8 cellular contexts compared by ENCODE assay signal in genomic region chr1:67307251-67308060, GRCh38. TPM values are rescaled to one million over a fixed set of nuclear protein-coding genes. Genes with fewer than 3 reads are reported as not detected.
A peak's percentile ranks its signal among the peaks of the same experiment; 100 is the strongest.
DNase-seq lines count a peak whose midpoint lies in the region; ATAC-seq and TF ChIP-seq lines count a peak whose summit lies in the region.

TSS of gene IL12RB2 (plus strand) at chr1:67307873. CDS start at chr1:67320369, 12,496 bp downstream.

- H3K4me1 Mint-ChIP-seq in endothelial cell (ENCODE audit: unreplicated experiment) = no peaks in the 10 kb centered on the region

- H3K36me3 Mint-ChIP-seq in endothelial cell (ENCODE audit: low read depth, unreplicated experiment) = no peaks in the 10 kb centered on the region

- H3K9me3 ChIP-seq in HUES6 (ENCODE audit: control insufficient read depth, insufficient read depth, low read depth, low read length) (no peaks in the 10 kb centered on the region), neuron (ENCODE audit: low read length) (no peaks in the 10 kb centered on the region), upper lobe of right lung (no peaks in the 10 kb centered on the region)

- H3K27me3 ChIP-seq in HUES6 (ENCODE audit: control insufficient read depth, insufficient read depth, low read length) (peaks cover 34% of the 10 kb centered on the region), neuron (ENCODE audit: insufficient read depth, low read length) (peaks cover 40% of the 10 kb centered on the region), upper lobe of right lung (peaks cover 23% of the 10 kb centered on the region)

- H3K9me3 Mint-ChIP-seq in endothelial cell (ENCODE audit: unreplicated experiment) = no peaks in the 10 kb centered on the region

- intact Hi-C loops in upper lobe of right lung (cut with DNase I) = no loop called here

- H3K27ac ChIP-seq in HUES6 (ENCODE audit: low read depth, low read length) (no peak within 1 kb of the TSS), upper lobe of right lung (no peak within 1 kb of the TSS)

- ATAC-seq in upper lobe of right lung = peak; percentile 72

- no peak for TF ChIP-seq CTCF in endothelial cell (IDR thresholded peaks at IDR 0.05; ENCODE audit: unreplicated experiment)
- no peak for TF ChIP-seq CTCF in upper lobe of right lung (IDR thresholded peaks at IDR 0.05)

- H3K4me3 ChIP-seq in HUES6 (ENCODE audit: low read depth, low read length) (peak within 1 kb of the TSS; percentile 55), neuron (ENCODE audit: low read length) (peak within 1 kb of the TSS; percentile 39), upper lobe of right lung (peak within 1 kb of the TSS; percentile 46)

- no peak within 1 kb of the TSS for H3K27ac Mint-ChIP-seq in endothelial cell (ENCODE audit: unreplicated experiment)

- no peaks in the 10 kb centered on the region for H3K36me3 ChIP-seq in HUES6 (ENCODE audit: control insufficient read depth, insufficient read depth, low read length)
- H3K36me3 ChIP-seq in neuron (ENCODE audit: insufficient read depth, low read length) = no peaks in the 10 kb centered on the region
- H3K36me3 ChIP-seq in upper lobe of right lung = no peaks in the 10 kb centered on the region

- H3K4me1 ChIP-seq in HUES6 (ENCODE audit: control insufficient read depth, insufficient read depth, low read length) (no peaks in the 10 kb centered on the region), neuron (ENCODE audit: insufficient read depth, low read length) (peaks cover 5% of the 10 kb centered on the region), upper lobe of right lung (no peaks in the 10 kb centered on the region)

- H3K27me3 Mint-ChIP-seq in endothelial cell (ENCODE audit: unreplicated experiment) = peaks cover 4% of the 10 kb centered on the region

- H3K9ac ChIP-seq in HUES6 (ENCODE audit: low read length) = peak within 1 kb of the TSS; percentile 38

- H2AFZ ChIP-seq in neuron (ENCODE audit: low read depth, low read length) = peak within 1 kb of the TSS; percentile 10

- H3K4me3 Mint-ChIP-seq in endothelial cell (ENCODE audit: unreplicated experiment) = peak within 1 kb of the TSS; percentile 85

- DNase-seq in GM19238 (ENCODE audit: insufficient read length, low spot score) = peak; percentile 9
- DNase-seq in activated CD4-positive, alpha-beta T cell treated with anti-CD3 and anti-CD28 coated beads, Interleukin-2, amount 50 U/mL, for 48 hours = peak; percentile 62 to 71
- DNase-seq in endothelial cell (ENCODE audit: low spot score) = peak; percentile 13
- DNase-seq in upper lobe of right lung = peak; percentile 63
- DNase-seq in MV-4-11 (lab: John Stamatoyannopoulos, UW) = no peak
- DNase-seq in putamen (ENCODE audit: low spot score) = no peak

RNA-seq across cellular contexts. Expression of gene IL12RB2, which starts in this region (rescaled TPM):
- 0.36 TPM for total RNA-seq in endothelial cell (ENCODE audit: unreplicated experiment)
- 0.87 TPM for total RNA-seq in upper lobe of right lung

Comparison
In these comparisons a context has a peak if more than half of its experiments do, and no peak if none do; other contexts are left out.
1. Peak in DNase-seq in endothelial cell; RNA of the gene not detected or under 1 TPM.
2. Peak in DNase-seq, ATAC-seq and H3K4me3 ChIP-seq in upper lobe of right lung; RNA of the gene not detected or under 1 TPM.
3. DNase-seq: peak in GM19238 (single experiment) and activated CD4-positive, alpha-beta T cell treated with anti-CD3 and anti-CD28 coated beads, Interleukin-2, amount 50 U/mL, for 48 hours (2 of 2); none in MV-4-11 (single experiment) and putamen (single experiment).
4. Peak in every context shown above with its lines, with median percentiles within 50 percentile points of each other: H3K4me3 ChIP-seq.